In genomic region chr3:31204026-31204795, GRCh38 we compare ENCODE assay signal across 27 cellular contexts.
"Had no signal": no experiment of that assay in that cellular context is flagged by ENCODE, and none has a peak within 500 bp of the region (broad histone marks: within the 10 kb centered on the region; RNA-seq: fewer than 3 reads in every experiment).

No MANE protein-coding gene starts in this region.

- H3K4me1 Mint-ChIP-seq: activated CD4-positive, alpha-beta T cell treated with anti-CD3 and anti-CD28 coated beads, Interleukin-2, amount 10 ng/mL, durations not matched to agents 24 days and 14 days; activated naive CD8-positive, alpha-beta T cell treated with anti-CD3 and anti-CD28 coated beads, Interleukin-2, amount 10 ng/mL, durations not matched to agents 7 days and 5 days; brain; endodermal cell; memory B cell; neural progenitor cell; WTC11 had no signal

- H3K4me3 ChIP-seq: neural progenitor cell, prostate gland, skin epidermis had no signal

- H3K4me1 ChIP-seq: foreskin keratinocyte, neural progenitor cell, prostate gland had no signal

- ATAC-seq: activated CD8-positive, alpha-beta T cell treated with anti-CD3 and anti-CD28 coated beads for 36 hours; activated T-helper 17 cell treated with anti-CD3 and anti-CD28 coated beads, Interleukin-2, amount 50 U/mL, for 72 hours; foreskin keratinocyte; left ventricle myocardium superior; stimulated activated naive CD8-positive, alpha-beta T cell treated with anti-CD3 and anti-CD28 coated beads, Interleukin-15, amount 100 ng/mL, for 72 hours; WTC11 had no signal

- H3K9me3 Mint-ChIP-seq: activated T-helper 17 cell treated with anti-CD3 and anti-CD28 coated beads, Interleukin-2, amount 50 U/mL, for 72 hours had no signal

- H3K27ac ChIP-seq: epithelial cell of prostate, foreskin keratinocyte, neural progenitor cell, prostate gland, skin epidermis had no signal

- H3K9me3 ChIP-seq: prostate gland had no signal

- H3K36me3 Mint-ChIP-seq: brain, neural progenitor cell, type B pancreatic cell, WTC11 had no signal

- FAIRE-seq: kidney, TTC549 had no signal

- H3K27ac Mint-ChIP-seq: activated CD4-positive, alpha-beta T cell treated with anti-CD3 and anti-CD28 coated beads, Interleukin-2, amount 10 ng/mL, durations not matched to agents 24 days and 14 days; activated CD8-positive, alpha-beta T cell treated with anti-CD3 and anti-CD28 coated beads for 36 hours; activated naive CD8-positive, alpha-beta T cell treated with anti-CD3 and anti-CD28 coated beads, Interleukin-2, amount 10 ng/mL, durations not matched to agents 7 days and 5 days; activated T-helper 17 cell treated with anti-CD3 and anti-CD28 coated beads, Interleukin-2, amount 50 U/mL, for 72 hours; brain; endodermal cell; memory B cell; naive B cell; neural progenitor cell; stimulated activated naive CD8-positive, alpha-beta T cell treated with anti-CD3 and anti-CD28 coated beads, Interleukin-15, amount 100 ng/mL, for 72 hours; T-helper 2 cell treated with Interferon-gamma antibody and Interleukin-4, amounts not matched to agents 5 μg/mL and 100 μg/mL, for 36 hours; type B pancreatic cell; WTC11 had no signal

- H3K36me3 ChIP-seq: neural progenitor cell, prostate gland had no signal

- H3K27me3 Mint-ChIP-seq: activated CD4-positive, alpha-beta T cell treated with anti-CD3 and anti-CD28 coated beads, Interleukin-2, amount 10 ng/mL, durations not matched to agents 24 days and 14 days; activated CD8-positive, alpha-beta T cell treated with anti-CD3 and anti-CD28 coated beads for 36 hours; activated naive CD8-positive, alpha-beta T cell treated with anti-CD3 and anti-CD28 coated beads, Interleukin-2, amount 10 ng/mL, durations not matched to agents 7 days and 5 days; activated T-helper 17 cell treated with anti-CD3 and anti-CD28 coated beads, Interleukin-2, amount 50 U/mL, for 72 hours; stimulated activated naive CD8-positive, alpha-beta T cell treated with anti-CD3 and anti-CD28 coated beads, Interleukin-15, amount 100 ng/mL, for 72 hours; type B pancreatic cell had no signal

- DNase-seq: activated CD4-positive, alpha-beta T cell treated with anti-CD3 and anti-CD28 coated beads, Interleukin-2, amount 10 ng/mL, durations not matched to agents 24 days and 14 days; activated CD8-positive, alpha-beta T cell treated with anti-CD3 and anti-CD28 coated beads for 36 hours; activated naive CD4-positive, alpha-beta T cell treated with Interleukin-2 at 50 U/mL for 16 hours; activated naive CD8-positive, alpha-beta T cell treated with anti-CD3 and anti-CD28 coated beads, Interleukin-2, amount 10 ng/mL, durations not matched to agents 7 days and 5 days; activated T-cell treated with anti-CD3 and anti-CD28 coated beads, Interleukin-2, amount 50 U/mL, for 1 hour; caudate nucleus; endodermal cell; foreskin keratinocyte; head of caudate nucleus; kidney; left ventricle myocardium superior; naive B cell; right cardiac atrium; stimulated activated CD4-positive, alpha-beta T cell treated with anti-CD3 and anti-CD28 coated beads, Interleukin-15, amount 100 ng/mL, for 24 hours; stimulated activated CD4-positive, alpha-beta T cell treated with anti-CD3 and anti-CD28 coated beads, Interleukin-4, amount 100 ng/mL, for 1 hour; stimulated activated naive CD8-positive, alpha-beta T cell treated with anti-CD3 and anti-CD28 coated beads, Interleukin-15, amount 100 ng/mL, for 72 hours had no signal

- H3K27me3 ChIP-seq: foreskin keratinocyte, neural progenitor cell had no signal

- H3K4me3 Mint-ChIP-seq: activated CD4-positive, alpha-beta T cell treated with anti-CD3 and anti-CD28 coated beads, Interleukin-2, amount 10 ng/mL, durations not matched to agents 24 days and 14 days; activated CD8-positive, alpha-beta T cell treated with anti-CD3 and anti-CD28 coated beads for 36 hours; activated naive CD8-positive, alpha-beta T cell treated with anti-CD3 and anti-CD28 coated beads, Interleukin-2, amount 10 ng/mL, durations not matched to agents 7 days and 5 days; activated T-helper 17 cell treated with anti-CD3 and anti-CD28 coated beads, Interleukin-2, amount 50 U/mL, for 72 hours; brain; endodermal cell; memory B cell; naive B cell; neural progenitor cell; stimulated activated naive CD8-positive, alpha-beta T cell treated with anti-CD3 and anti-CD28 coated beads, Interleukin-15, amount 100 ng/mL, for 72 hours; T-helper 2 cell treated with Interferon-gamma antibody and Interleukin-4, amounts not matched to agents 5 μg/mL and 100 μg/mL, for 36 hours; type B pancreatic cell; WTC11 had no signal

- H3K9ac ChIP-seq: neural progenitor cell had no signal
